ENCODE assay signal across 20 cellular contexts in the genomic region with DNA sequence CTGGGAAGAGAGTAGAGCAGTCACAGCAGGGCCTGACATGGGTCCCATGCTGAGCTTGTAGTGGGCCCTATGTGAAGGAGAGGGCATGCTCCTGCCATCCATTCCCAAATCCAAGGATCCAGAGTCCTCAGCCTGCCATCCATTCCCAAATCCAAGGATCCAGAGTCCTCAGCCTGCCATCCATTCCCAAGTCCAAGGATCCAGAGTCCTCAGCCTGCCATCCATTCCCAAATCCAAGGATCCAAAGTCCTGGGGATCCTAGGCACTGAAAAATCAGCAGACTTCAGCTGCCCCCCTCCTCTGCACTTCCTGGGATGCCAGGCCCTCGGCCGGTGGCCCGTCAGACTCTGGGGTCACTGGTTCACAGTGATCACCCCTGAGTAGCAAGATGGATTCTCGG.
"Had no signal": no experiment of that assay in that cellular context is flagged by ENCODE, and none has a peak within 500 bp of the region (broad histone marks: within the 10 kb centered on the region; RNA-seq: fewer than 3 reads in every experiment).

No MANE protein-coding gene starts in this region.

- DNase-seq: colonic mucosa; effector CD4-positive, alpha-beta T cell; heart left ventricle; hippocampal formation; left colon; mammary epithelial cell; natural killer cell; occipital lobe; sigmoid colon; stimulated activated CD4-positive, alpha-beta T cell treated with anti-CD3 and anti-CD28 coated beads, Interleukin-12 subunit alpha, Interleukin-12 subunit beta, amount 100 ng/mL, for 4 hours; stimulated activated naive CD4-positive, alpha-beta T cell; stomach; substantia nigra; trophoblast cell had no signal

- H3K36me3 ChIP-seq: colonic mucosa, prostate gland, sigmoid colon, stomach, thoracic aorta had no signal

- H3K9me3 Mint-ChIP-seq: mesothelial cell of epicardium, natural killer cell, neural crest cell had no signal

- H3K9me3 ChIP-seq: colonic mucosa, heart left ventricle, prostate gland, sigmoid colon, stomach, thoracic aorta had no signal

- H3K27ac Mint-ChIP-seq: natural killer cell had no signal

- H3K4me3 Mint-ChIP-seq: mesothelial cell of epicardium, natural killer cell, neural crest cell had no signal

- H3K27me3 ChIP-seq: colonic mucosa, heart left ventricle, sigmoid colon, stomach had no signal

- ATAC-seq: left colon, natural killer cell had no signal

- H3K27ac ChIP-seq: colonic mucosa, parathyroid adenoma, prostate gland, stomach, thoracic aorta had no signal

- H3K4me1 ChIP-seq: colonic mucosa, parathyroid adenoma, prostate gland, sigmoid colon had no signal

- H3K4me3 ChIP-seq: colonic mucosa, heart left ventricle, prostate gland, sigmoid colon, skin epidermis, stomach, thoracic aorta had no signal

- H3K36me3 Mint-ChIP-seq: natural killer cell had no signal
